In the genomic region with DNA sequence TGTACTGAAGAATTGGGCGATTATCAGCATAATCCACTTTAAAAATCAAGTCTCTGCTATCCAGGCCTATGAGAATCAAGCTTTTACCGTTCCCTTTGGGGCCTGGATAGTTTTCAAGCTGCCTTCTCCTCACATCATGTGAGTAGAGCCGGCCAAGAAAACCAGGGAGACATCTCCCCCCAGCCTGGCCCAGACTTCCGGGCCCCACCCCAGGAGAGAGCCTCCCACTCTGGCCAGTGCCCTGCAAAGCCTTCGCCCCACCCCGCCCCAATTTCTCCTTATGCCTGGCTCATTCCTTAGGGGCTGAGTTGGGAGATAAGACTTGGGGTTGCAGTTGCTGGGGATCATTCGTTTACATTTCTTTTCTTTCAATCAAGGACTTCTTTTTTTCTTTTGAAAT, we compare ENCODE assay signal across 23 cellular contexts. TPM values are rescaled to one million over a fixed set of nuclear protein-coding genes. Genes with fewer than 3 reads are reported as not detected.
"Had no signal": no experiment of that assay in that cellular context is flagged by ENCODE, and none has a peak within 500 bp of the region (broad histone marks: within the 10 kb centered on the region; RNA-seq: fewer than 3 reads in every experiment).

No MANE protein-coding gene starts in this region.

- H3K36me3 Mint-ChIP-seq: activated naive CD8-positive, alpha-beta T cell treated with anti-CD3 and anti-CD28 coated beads for 36 hours; natural killer cell had no signal

- DNase-seq: activated CD4-positive, alpha-beta T cell treated with anti-CD3 and anti-CD28 coated beads for 1 hour; activated CD4-positive, alpha-beta T cell treated with anti-CD3 and anti-CD28 coated beads, Interleukin-2, amount 50 U/mL, for 4 hours; activated CD8-positive, alpha-beta memory T cell treated with anti-CD3 and anti-CD28 coated beads for 24 hours; activated CD8-positive, alpha-beta memory T cell treated with anti-CD3 and anti-CD28 coated beads, Interleukin-2, amount 50 U/mL, for 48 hours; activated naive CD4-positive, alpha-beta T cell treated with Interleukin-2 at 50 U/mL for 16 hours; activated naive CD8-positive, alpha-beta T cell treated with anti-CD3 and anti-CD28 coated beads for 36 hours; activated T-cell treated with anti-CD3 and anti-CD28 coated beads, Interleukin-2, amount 50 U/mL, for 4 hours; endodermal cell; esophagus squamous epithelium; gastrocnemius medialis; midbrain; natural killer cell; occipital lobe; stimulated activated CD4-positive, alpha-beta T cell treated with anti-CD3 and anti-CD28 coated beads, Interleukin-2, amount 100 ng/mL, for 48 hours; stimulated activated naive CD4-positive, alpha-beta T cell treated with Interleukin-2 at 50 U/mL for 16 hours; T-helper 1 cell; upper lobe of right lung had no signal

- H3K9me3 Mint-ChIP-seq: natural killer cell had no signal

- H3K4me1 ChIP-seq: breast epithelium, gastrocnemius medialis had no signal

- H3K4me1 Mint-ChIP-seq: activated naive CD8-positive, alpha-beta T cell treated with anti-CD3 and anti-CD28 coated beads for 36 hours; natural killer cell had no signal

- H3K4me3 ChIP-seq: gastrocnemius medialis, upper lobe of right lung had no signal

- H3K4me3 Mint-ChIP-seq: activated naive CD8-positive, alpha-beta T cell treated with anti-CD3 and anti-CD28 coated beads for 36 hours; activated T-cell treated with anti-CD3 and anti-CD28 coated beads, Interleukin-2, amount 50 U/mL, for 4 hours; natural killer cell had no signal

- ATAC-seq: activated T-cell treated with anti-CD3 and anti-CD28 coated beads, Interleukin-2, amount 50 U/mL, for 4 hours; gastrocnemius medialis; left lobe of liver; natural killer cell; upper lobe of right lung had no signal

- H3K27ac ChIP-seq: breast epithelium, coronary artery, esophagus squamous epithelium, gastrocnemius medialis, upper lobe of right lung had no signal

- H3K9me3 ChIP-seq: esophagus squamous epithelium, gastrocnemius medialis, upper lobe of right lung had no signal

- H3K27ac Mint-ChIP-seq: activated naive CD8-positive, alpha-beta T cell treated with anti-CD3 and anti-CD28 coated beads for 36 hours; endodermal cell; natural killer cell had no signal

- H3K36me3 ChIP-seq: breast epithelium, esophagus squamous epithelium, gastrocnemius medialis, upper lobe of right lung had no signal

RNA-seq across cellular contexts. Expression of gene TMEM132C, which starts 1.4 kb away (rescaled TPM):
- total RNA-seq: activated naive CD8-positive, alpha-beta T cell treated with anti-CD3 and anti-CD28 coated beads for 36 hours; activated T-cell treated with anti-CD3 and anti-CD28 coated beads, Interleukin-2, amount 50 U/mL, for 4 hours; astrocyte; lung microvascular endothelial cell had no signal
- polyA plus RNA-seq: keratinocyte had no signal
